33 cellular contexts compared by ENCODE assay signal in the genomic region with DNA sequence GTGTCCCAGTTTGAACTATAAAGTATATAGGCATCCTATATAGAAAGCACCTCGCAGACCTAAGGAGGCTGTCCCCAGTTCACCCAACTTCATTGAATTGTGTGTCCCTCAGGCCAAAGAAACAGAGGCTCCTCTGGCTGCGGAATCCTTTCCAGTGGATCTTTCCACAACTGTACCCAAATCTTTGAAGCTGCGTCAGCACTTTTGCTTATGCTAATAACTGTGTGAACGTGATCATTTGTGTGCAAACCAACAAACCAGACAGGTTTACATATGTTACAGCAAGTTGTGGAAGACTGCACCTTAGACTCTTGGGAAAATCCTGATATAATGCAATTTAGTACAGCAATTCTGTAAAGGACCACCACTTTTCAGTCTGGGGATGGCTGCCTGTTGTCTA.
"Had no signal": no experiment of that assay in that cellular context is flagged by ENCODE, and none has a peak within 500 bp of the region (broad histone marks: within the 10 kb centered on the region; RNA-seq: fewer than 3 reads in every experiment).

No MANE protein-coding gene starts in this region.

- H3K4me3 ChIP-seq: adrenal gland, body of pancreas, breast epithelium had no signal

- DNase-seq: activated B cell treated with CpG ODN at 0.5 μM for 24 hours; activated CD4-positive, alpha-beta memory T cell treated with anti-CD3 and anti-CD28 coated beads for 36 hours; activated CD4-positive, alpha-beta T cell treated with anti-CD3 and anti-CD28 coated beads for 4 hours; activated CD4-positive, alpha-beta T cell treated with anti-CD3 and anti-CD28 coated beads, Interleukin-2, amount 10 ng/mL, durations not matched to agents 24 days and 14 days; activated CD4-positive, alpha-beta T cell treated with anti-CD3 and anti-CD28 coated beads, Interleukin-2, amount 50 U/mL, for 1 hour; activated CD4-positive, alpha-beta T cell treated with anti-CD3 and anti-CD28 coated beads, Interleukin-2, amount 50 U/mL, for 4 hours; activated CD4-positive, CD25-positive, alpha-beta regulatory T cell treated with anti-CD3 and anti-CD28 coated beads, Interleukin-2, amount 50 U/mL, for 72 hours; activated CD8-positive, alpha-beta memory T cell treated with anti-CD3 and anti-CD28 coated beads, Interleukin-2, amount 50 U/mL, for 4 hours; activated CD8-positive, alpha-beta T cell treated with anti-CD3 and anti-CD28 coated beads for 36 hours; activated effector memory CD4-positive, alpha-beta T cell treated with anti-CD3 and anti-CD28 coated beads, Interleukin-2, amount 50 U/mL, for 16 hours; activated gamma-delta T cell treated with Interleukin-2 at 50 U/mL for 16 hours; activated naive CD4-positive, alpha-beta T cell; activated naive CD4-positive, alpha-beta T cell treated with anti-CD3 and anti-CD28 coated beads for 36 hours; activated naive CD4-positive, alpha-beta T cell treated with anti-CD3 and anti-CD28 coated beads, Interleukin-2, amount 50 U/mL, for 16 hours; activated naive CD8-positive, alpha-beta T cell treated with anti-CD3 and anti-CD28 coated beads for 36 hours; activated T-cell treated with anti-CD3 and anti-CD28 coated beads for 4 hours; activated T-cell treated with anti-CD3 and anti-CD28 coated beads, Interleukin-2, amount 50 U/mL, for 1 hour; activated T-cell treated with anti-CD3 and anti-CD28 coated beads, Interleukin-2, amount 50 U/mL, for 4 hours; activated T-cell treated with anti-CD3 and anti-CD28 coated beads, Interleukin-2, amount 50 U/mL, for 72 hours; adrenal gland; amniotic stem cell; aorta; body of pancreas; brain microvascular endothelial cell; central memory CD4-positive, alpha-beta T cell; T-helper 2 cell; T-helper 9 cell had no signal

- ATAC-seq: activated CD8-positive, alpha-beta T cell treated with anti-CD3 and anti-CD28 coated beads for 36 hours; activated naive CD4-positive, alpha-beta T cell treated with anti-CD3 and anti-CD28 coated beads, Interleukin-2, amount 50 U/mL, for 72 hours; activated T-cell treated with anti-CD3 and anti-CD28 coated beads, Interleukin-2, amount 50 U/mL, for 4 hours; activated T-cell treated with anti-CD3 and anti-CD28 coated beads, Interleukin-2, amount 50 U/mL, for 72 hours; activated T-helper 17 cell treated with anti-CD3 and anti-CD28 coated beads, Interleukin-2, amount 50 U/mL, for 72 hours; body of pancreas had no signal

- H3K27me3 ChIP-seq: adrenal gland, body of pancreas, brain microvascular endothelial cell, breast epithelium had no signal

- H3K9me3 ChIP-seq: adrenal gland, body of pancreas, breast epithelium had no signal

- FAIRE-seq: astrocyte, TTC549 had no signal

- H3K27ac ChIP-seq: adrenal gland, body of pancreas, brain microvascular endothelial cell, breast epithelium, VCaP had no signal

- H3K4me1 ChIP-seq: adrenal gland, breast epithelium had no signal

- H3K36me3 ChIP-seq: adrenal gland, brain microvascular endothelial cell, breast epithelium had no signal
